8 cellular contexts compared by ENCODE assay signal in the genomic region with DNA sequence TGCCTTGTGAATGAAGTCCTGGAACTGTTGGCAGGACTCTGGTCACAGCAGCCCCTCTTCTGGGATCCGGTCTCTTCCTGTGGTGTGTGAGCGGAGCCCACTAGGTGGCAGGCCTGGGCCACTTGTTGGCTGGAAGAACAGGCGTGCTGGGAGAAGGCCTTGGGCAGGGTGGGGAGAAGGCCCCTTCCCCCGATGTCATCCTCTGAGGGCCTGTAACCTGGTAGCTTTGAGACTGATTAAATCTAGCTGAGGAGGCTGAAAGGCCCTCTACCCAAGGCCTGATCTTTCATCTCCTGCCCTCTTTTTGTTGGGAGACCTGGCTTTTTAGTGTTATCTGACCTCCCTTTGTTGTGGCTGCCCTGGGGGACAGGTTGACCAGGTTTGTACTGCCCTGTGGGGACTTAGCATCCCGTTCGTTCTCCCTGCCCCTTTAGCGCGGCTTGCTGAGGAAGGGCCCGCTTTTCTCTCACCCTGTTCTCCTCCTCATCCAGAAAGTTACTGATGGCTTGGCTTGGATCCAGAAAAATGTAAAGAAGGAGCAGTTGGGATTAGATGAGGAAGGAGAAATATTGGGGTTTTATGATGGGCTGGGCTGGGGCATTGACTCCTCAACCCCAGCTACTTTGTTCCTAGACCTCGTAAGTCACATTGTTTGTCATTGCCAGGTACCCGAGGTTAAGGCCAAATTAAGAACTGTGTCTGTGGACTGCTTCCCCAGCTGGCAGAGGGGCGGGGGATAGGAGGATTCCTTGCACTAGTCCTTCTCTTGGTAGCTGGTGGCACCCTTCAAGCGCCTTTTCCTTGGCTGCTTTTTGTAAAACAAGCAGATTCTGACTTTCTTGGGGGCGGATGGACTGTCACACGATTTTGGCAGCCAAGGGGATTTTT. TPM values are rescaled to one million over a fixed set of nuclear protein-coding genes. Genes with fewer than 3 reads are reported as not detected.
DNase-seq lines count a peak whose midpoint lies in the region; ATAC-seq lines count a peak whose summit lies in the region.

No MANE protein-coding gene starts in this region.

- no peak overlapping the region for H3K4me3 ChIP-seq in effector memory CD4-positive, alpha-beta T cell (ENCODE audit: insufficient read depth, low read depth, low read length, poor library complexity, severe bottlenecking)

- no peaks in the 10 kb centered on the region for H3K36me3 ChIP-seq in effector memory CD4-positive, alpha-beta T cell (ENCODE audit: control insufficient read depth, insufficient read depth, low read length)

- ATAC-seq in HG02759 (IDR thresholded peaks at IDR 0.05; ENCODE audit: unreplicated experiment) (peak; percentile 71), HG02973 (IDR thresholded peaks at IDR 0.05; ENCODE audit: unreplicated experiment) (no peak)

- no peaks in the 10 kb centered on the region for H3K27me3 ChIP-seq in effector memory CD4-positive, alpha-beta T cell (replicated peaks; ENCODE audit: control insufficient read depth, insufficient read depth, low read length, poor library complexity, severe bottlenecking)

- H3K27ac ChIP-seq in effector memory CD4-positive, alpha-beta T cell (ENCODE audit: insufficient read depth, low read length, poor library complexity, severe bottlenecking): no peak overlapping the region

- peak; percentile 78 for DNase-seq in EL
- peak; percentile 41 for DNase-seq in NCI-H226
- DNase-seq in activated CD4-positive, alpha-beta T cell treated with anti-CD3 and anti-CD28 coated beads, Interleukin-2, amount 50 U/mL, for 1 hour: peak; percentile 18
- peak; percentile 2 to 13 (median 7) for DNase-seq in effector memory CD4-positive, alpha-beta T cell
- DNase-seq in lung microvascular endothelial cell (ENCODE audit: low read depth in 2 of 2): peak; percentile 79 to 87
- DNase-seq in stimulated activated CD8-positive, alpha-beta memory T cell treated with anti-CD3 and anti-CD28 coated beads, Interleukin-12 subunit alpha, Interleukin-12 subunit beta, amount 100 ng/mL, for 4 hours (ENCODE audit: low read depth): peak; percentile 19

- no peaks in the 10 kb centered on the region for H3K4me1 ChIP-seq in effector memory CD4-positive, alpha-beta T cell (ENCODE audit: control insufficient read depth, insufficient read depth, low read length, poor library complexity, severe bottlenecking)

- no peaks in the 10 kb centered on the region for H3K9me3 ChIP-seq in effector memory CD4-positive, alpha-beta T cell (ENCODE audit: control insufficient read depth, low read length)

RNA-seq across cellular contexts. Expression of a gene that starts 48.5 kb away (rescaled TPM):
- 4.6 and 5.4 TPM in 2 replicates for total RNA-seq in lung microvascular endothelial cell

Comparison
In these comparisons a context has a peak if more than half of its experiments do, and no peak if none do; other contexts are left out.
1. DNase-seq: peak in every context shown above with its lines; median percentile 83 in lung microvascular endothelial cell; 78 in EL; 41 in NCI-H226; 19 in stimulated activated CD8-positive, alpha-beta memory T cell treated with anti-CD3 and anti-CD28 coated beads, Interleukin-12 subunit alpha, Interleukin-12 subunit beta, amount 100 ng/mL, for 4 hours; 18 in activated CD4-positive, alpha-beta T cell treated with anti-CD3 and anti-CD28 coated beads, Interleukin-2, amount 50 U/mL, for 1 hour; 7 in effector memory CD4-positive, alpha-beta T cell.